1 cellular context compared by ENCODE assay signal in genomic region chr1:2230781-2231666, GRCh38.
TF ChIP-seq lines count a peak whose summit lies in the region.

No MANE protein-coding gene starts in this region.

TF ChIP-seq in H1, 55 proteins besides CTCF, POLR2A, EP300 and RAD21:
- TF ChIP-seq EZH2 (IDR thresholded peaks at IDR 0.05; ENCODE audit: low read depth, low read length, severe bottlenecking) (no peak), SIN3A (conservative IDR thresholded peaks at IDR 0.05 in 1 of 2, IDR thresholded peaks at IDR 0.05 in 1 of 2; ENCODE audit: low read depth in 1 of 2, low read length in 2 of 2) (0 out of 4 replicates have a peak, but pooled peaks of 1 of the 2 experiments have one; percentile 8)
